1 cellular context compared by ENCODE assay signal in the genomic region with DNA sequence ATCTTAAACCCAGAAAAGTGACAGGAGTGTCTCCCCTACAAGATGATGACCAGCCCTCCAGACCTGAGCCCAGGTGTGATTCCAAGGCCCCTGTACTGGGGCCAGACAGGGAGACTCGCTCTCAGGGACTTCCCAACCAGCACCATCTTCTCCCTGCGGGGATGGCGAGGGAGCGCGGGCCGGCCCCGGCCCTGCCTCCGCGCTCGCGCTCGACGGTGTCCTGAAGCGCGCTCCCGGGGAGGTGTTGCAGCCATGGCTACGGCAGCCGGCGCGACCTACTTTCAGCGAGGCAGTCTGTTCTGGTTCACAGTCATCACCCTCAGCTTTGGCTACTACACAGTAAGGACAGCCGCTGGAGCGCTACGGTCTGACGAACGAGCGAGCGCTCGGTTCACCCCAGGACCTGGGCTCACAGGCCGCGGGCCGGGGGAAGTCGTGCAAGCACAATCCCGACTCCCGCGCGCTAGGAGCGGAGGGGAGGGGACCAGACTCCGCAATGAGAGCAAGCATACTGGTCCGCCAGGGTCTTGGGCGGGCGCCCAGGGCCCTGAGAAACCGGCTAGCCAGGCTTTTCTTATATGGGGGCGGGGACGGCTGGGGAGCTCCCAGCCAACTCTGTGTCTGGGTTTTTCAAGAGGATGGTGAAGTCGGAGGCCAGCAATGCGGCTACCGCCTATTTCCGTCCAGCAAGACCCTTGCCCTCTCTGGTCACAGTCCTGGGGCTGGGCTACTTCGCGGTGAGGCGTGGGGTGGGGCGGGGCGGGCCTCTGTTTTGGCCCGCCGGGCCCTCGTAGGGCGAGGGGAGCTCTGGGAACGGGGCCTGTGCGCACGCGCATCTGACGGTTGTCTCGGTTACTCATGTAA.
TF ChIP-seq lines count a peak whose summit lies in the region.

TMEM254 (plus strand) TSS at position 218 of the 864 bp plus-strand sequence; CDS start at position 253, 35 bp downstream.

TF ChIP-seq in IMR-90, 13 proteins besides CTCF, POLR2A, EP300 and RAD21:
- TF ChIP-seq MXI1 (IDR thresholded peaks at IDR 0.05; ENCODE audit: borderline replicate concordance, low read depth, low read length) (peak; percentile 12; the same call in 1 of the 2 replicates), CHD1 (IDR thresholded peaks at IDR 0.05; ENCODE audit: low read depth, low read length) (no peak), MAZ (IDR thresholded peaks at IDR 0.05; ENCODE audit: borderline replicate concordance, low read depth, low read length) (peak; percentile 67; the same call in 1 of the 2 replicates), SMC3 (IDR thresholded peaks at IDR 0.05; ENCODE audit: low read depth, low read length) (no peak)
TF ChIP-seq in IMR-90: peak in this region for 2.
